ENCODE assay signal across 21 cellular contexts in genomic region chr14:96286251-96286650, GRCh38. TPM values are rescaled to one million over a fixed set of nuclear protein-coding genes. Genes with fewer than 3 reads are reported as not detected.
DNase-seq lines count a peak whose midpoint lies in the region; ATAC-seq, FAIRE-seq and TF ChIP-seq lines count a peak whose summit lies in the region.
"Had no signal": no experiment of that assay in that cellular context is flagged by ENCODE, and none has a peak within 500 bp of the region (broad histone marks: within the 10 kb centered on the region; RNA-seq: fewer than 3 reads in every experiment).

No MANE protein-coding gene starts in this region.

- 70% methylated on average over 1 of the region's 1 CpG for WGBS in liver
- 96% methylated on average over 1 of the region's 1 CpG for WGBS in HepG2 (ENCODE audit: low lambda C conversion rate)
- no CpG with 5 or more reads among the region's 1 CpG for WGBS in trophoblast cell (ENCODE audit: extremely low coverage, insufficient coverage, insufficient read length)

- no peak overlapping the region for H2BK12ac ChIP-seq in trophoblast cell (ENCODE audit: low read length)

- H3K4me3 ChIP-seq in liver (ENCODE audit: low read depth in 1 of 3, low read length in 3 of 3): no peak overlapping the region
- H3K4me3 ChIP-seq in HepG2 (replicated peaks in 1 of 3; ENCODE audit: insufficient read depth in 1 of 3, low read depth in 2 of 3, low read length in 3 of 3): no peak overlapping the region
- no peak overlapping the region for H3K4me3 ChIP-seq in trophoblast cell (ENCODE audit: low read depth, low read length)
- H3K4me3 ChIP-seq: BLaER1 treated with 17β-estradiol and CSF1 and Interleukin-3, amounts not matched to agents 10 nM and 100 nM had no signal

- H3K23ac ChIP-seq in trophoblast cell (ENCODE audit: low read length): no peak overlapping the region

- H3K4me3 Mint-ChIP-seq in activated T-helper 17 cell treated with anti-CD3 and anti-CD28 coated beads, Interleukin-2, amount 50 U/mL, for 72 hours: no peak overlapping the region
- no peak overlapping the region for H3K4me3 Mint-ChIP-seq in activated CD4-positive, alpha-beta T cell treated with anti-CD3 and anti-CD28 coated beads for 36 hours
- H3K4me3 Mint-ChIP-seq: CD8-positive, alpha-beta T cell had no signal

- H2AFZ ChIP-seq in HepG2 (ENCODE audit: low read length): no peak overlapping the region
- no peak overlapping the region for H2AFZ ChIP-seq in trophoblast cell (ENCODE audit: insufficient read depth, low read length, poor library complexity)

- H4K12ac ChIP-seq in trophoblast cell (ENCODE audit: low read depth, low read length): no peak overlapping the region

- peaks cover 78% of the 10 kb centered on the region for H3K36me3 Mint-ChIP-seq in activated T-helper 17 cell treated with anti-CD3 and anti-CD28 coated beads, Interleukin-2, amount 50 U/mL, for 72 hours (ENCODE audit: low read depth)
- H3K36me3 Mint-ChIP-seq in activated CD4-positive, alpha-beta T cell treated with anti-CD3 and anti-CD28 coated beads for 36 hours (ENCODE audit: low read depth): peaks cover 27% of the 10 kb centered on the region

- H3K27me3 Mint-ChIP-seq in activated T-helper 17 cell treated with anti-CD3 and anti-CD28 coated beads, Interleukin-2, amount 50 U/mL, for 72 hours: no peaks in the 10 kb centered on the region
- H3K27me3 Mint-ChIP-seq in activated CD4-positive, alpha-beta T cell treated with anti-CD3 and anti-CD28 coated beads for 36 hours: no peaks in the 10 kb centered on the region

- TF ChIP-seq RAD21 in liver (IDR thresholded peaks at IDR 0.05): no peak
- TF ChIP-seq RAD21 in HepG2 (CRISPR knock-in tag; IDR thresholded peaks at IDR 0.05): no peak

- FAIRE-seq in HepG2 (lab: Jason Lieb, UNC) (no peak), islet of Langerhans (lab: Jason Lieb, UNC) (peak; percentile 51)

- peak overlapping the region; percentile 31 to 74 for H3K9ac ChIP-seq in liver (ENCODE audit: low read depth in 1 of 2, low read length in 2 of 2)
- no peak overlapping the region for H3K9ac ChIP-seq in HepG2 (ENCODE audit: insufficient read depth, low read depth, low read length)
- no peak overlapping the region for H3K9ac ChIP-seq in trophoblast cell (ENCODE audit: low read length)
- H3K9ac ChIP-seq: BLaER1 treated with 17β-estradiol and CSF1 and Interleukin-3, amounts not matched to agents 10 nM and 100 nM had no signal

- H3K79me2 ChIP-seq in HepG2 (ENCODE audit: insufficient read depth, low read length): no peaks in the 10 kb centered on the region
- H3K79me2 ChIP-seq in trophoblast cell (ENCODE audit: control insufficient read depth, insufficient read depth, low read length, poor library complexity): peaks cover 4% of the 10 kb centered on the region

- H3K79me1 ChIP-seq in trophoblast cell (ENCODE audit: low read length): peaks cover 20% of the 10 kb centered on the region

- H3K4me1 ChIP-seq in liver (ENCODE audit: control insufficient read depth in 4 of 4, insufficient read depth in 4 of 4, low read length in 3 of 4) (peaks cover 5 to 40% (median 33%) of the 10 kb centered on the region in 4 donors), HepG2 (ENCODE audit: insufficient read depth, low read length) (peaks cover 11% of the 10 kb centered on the region), trophoblast cell (ENCODE audit: control insufficient read depth in 1 of 2, insufficient read depth in 2 of 2, low read length in 2 of 2) (peaks cover 8 to 12% of the 10 kb centered on the region in 2 experiments)
- H3K4me1 ChIP-seq: BLaER1 treated with 17β-estradiol and CSF1 and Interleukin-3, amounts not matched to agents 10 nM and 100 nM had no signal

- no peaks in the 10 kb centered on the region for H3K9me3 Mint-ChIP-seq in activated T-helper 17 cell treated with anti-CD3 and anti-CD28 coated beads, Interleukin-2, amount 50 U/mL, for 72 hours
- no peaks in the 10 kb centered on the region for H3K9me3 Mint-ChIP-seq in activated CD4-positive, alpha-beta T cell treated with anti-CD3 and anti-CD28 coated beads for 36 hours (ENCODE audit: low read depth)
- H3K9me3 Mint-ChIP-seq: CD8-positive, alpha-beta T cell had no signal

- TF ChIP-seq POLR2A in HepG2 (IDR thresholded peaks at IDR 0.05; ENCODE audit: insufficient read depth in 1 of 2, low read depth in 2 of 2, low read length in 2 of 2) (no peak), erythroblast (IDR thresholded peaks at IDR 0.05; ENCODE audit: low read length) (no peak)

- H4K91ac ChIP-seq in trophoblast cell (ENCODE audit: low read depth, low read length): no peak overlapping the region

- no peak overlapping the region for H2AK5ac ChIP-seq in trophoblast cell (ENCODE audit: low read length)

- TF ChIP-seq CTCF in liver (IDR thresholded peaks at IDR 0.05; ENCODE audit: low read depth, low read length, missing input control) (no peak), HepG2 (CRISPR knock-in tag; IDR thresholded peaks at IDR 0.05) (no peak)

- BruUV-seq in HepG2 (replicated peaks; lab: Mats Ljungman, UMichigan): no TSS peak

- ATAC-seq in HepG2 (no peak), HG02678 (IDR thresholded peaks at IDR 0.05; ENCODE audit: unreplicated experiment) (no peak)
- ATAC-seq in activated T-helper 17 cell treated with anti-CD3 and anti-CD28 coated beads, Interleukin-2, amount 50 U/mL, for 72 hours (replicated peaks): no peak
- ATAC-seq in activated CD4-positive, alpha-beta T cell treated with anti-CD3 and anti-CD28 coated beads for 36 hours: no peak
- ATAC-seq: CD8-positive, alpha-beta T cell; HCT116 had no signal

- H3K27me3 ChIP-seq in liver (ENCODE audit: control insufficient read depth in 4 of 4, insufficient read depth in 4 of 4, low read length in 3 of 4) (no peaks in the 10 kb centered on the region), HepG2 (ENCODE audit: control insufficient read depth in 1 of 2, insufficient read depth in 2 of 2, low read length in 2 of 2) (no peaks in the 10 kb centered on the region), trophoblast cell (ENCODE audit: insufficient read depth, low read length) (no peaks in the 10 kb centered on the region)
- H3K27me3 ChIP-seq: BLaER1 treated with 17β-estradiol and CSF1 and Interleukin-3, amounts not matched to agents 10 nM and 100 nM had no signal

- H3K9me3 ChIP-seq in liver (ENCODE audit: control insufficient read depth in 4 of 4, low read length in 3 of 4) (no peaks in the 10 kb centered on the region), HepG2 (ENCODE audit: low read length) (no peaks in the 10 kb centered on the region), trophoblast cell (ENCODE audit: insufficient read depth, low read depth, low read length) (no peaks in the 10 kb centered on the region)
- H3K9me3 ChIP-seq: BLaER1 treated with 17β-estradiol and CSF1 and Interleukin-3, amounts not matched to agents 10 nM and 100 nM had no signal

- H3K4me2 ChIP-seq in HepG2 (ENCODE audit: low read depth, low read length) (no peak overlapping the region), trophoblast cell (ENCODE audit: low read length) (no peak overlapping the region)
- H3K4me2 ChIP-seq: BLaER1 treated with 17β-estradiol and CSF1 and Interleukin-3, amounts not matched to agents 10 nM and 100 nM had no signal

- H3K27ac ChIP-seq in liver (ENCODE audit: low read depth in 1 of 2, low read length in 2 of 2) (peak overlapping the region; percentile 79 to 87), HepG2 (ENCODE audit: extremely low read length, insufficient read depth, low read length) (no peak overlapping the region), trophoblast cell (ENCODE audit: low read depth, low read length) (peak overlapping the region; percentile 80)
- H3K27ac ChIP-seq: BLaER1 treated with 17β-estradiol and CSF1 and Interleukin-3, amounts not matched to agents 10 nM and 100 nM had no signal

- TF ChIP-seq EP300 in HepG2 (IDR thresholded peaks at IDR 0.05; ENCODE audit: low read depth in 2 of 2, low read length in 2 of 2) (no peak), HepG2 (CRISPR knock-in tag; IDR thresholded peaks at IDR 0.05; ENCODE audit: borderline replicate concordance) (no peak)

- intact Hi-C loops in HepG2 (cut with micrococcal nuclease; ENCODE audit: unreplicated experiment): no loop called here
- intact Hi-C loops in activated CD4-positive, alpha-beta T cell treated with anti-CD3 and anti-CD28 coated beads for 36 hours (cut with DNase I, micrococcal nuclease): no loop called here

- no peak overlapping the region for H4K8ac ChIP-seq in trophoblast cell (ENCODE audit: low read depth, low read length)

- H3K4me1 Mint-ChIP-seq in activated T-helper 17 cell treated with anti-CD3 and anti-CD28 coated beads, Interleukin-2, amount 50 U/mL, for 72 hours: no peaks in the 10 kb centered on the region
- H3K4me1 Mint-ChIP-seq in activated CD4-positive, alpha-beta T cell treated with anti-CD3 and anti-CD28 coated beads for 36 hours: no peaks in the 10 kb centered on the region

- no peak overlapping the region for H2BK5ac ChIP-seq in trophoblast cell (ENCODE audit: low read depth, low read length, poor library complexity)

- no peaks in the 10 kb centered on the region for H4K20me1 ChIP-seq in HepG2 (ENCODE audit: insufficient read depth, low read length)
- H4K20me1 ChIP-seq: BLaER1 treated with 17β-estradiol and CSF1 and Interleukin-3, amounts not matched to agents 10 nM and 100 nM had no signal

- no peak for DNase-seq in HepG2 (ENCODE audit: low spot score)
- DNase-seq in trophoblast cell: peak in 1 of 2 donors; percentile 26
- DNase-seq in erythroblast (lab: John Stamatoyannopoulos, UW): no peak
- DNase-seq in activated CD4-positive, alpha-beta T cell treated with anti-CD3 and anti-CD28 coated beads for 36 hours: no peak
- DNase-seq: Calu3; CD8-positive, alpha-beta T cell; GF-D8; GOT3; KG1; MV-4-11; NCI-H1694 treated with DMSO at 0.1 percent for 48 hours; NK-92 treated with Interleukin-12 subunit alpha and Interleukin-12 subunit beta, amount 100 ng/mL, for 24 hours; SHP77 treated with DMSO at 0.1 percent for 48 hours had no signal

- H2BK120ac ChIP-seq in trophoblast cell (ENCODE audit: insufficient read depth, low read length, poor library complexity): no peak overlapping the region

- CTCF ChIA-PET in HepG2 (lab: Yijun Ruan, JAX; ENCODE audit: low intra/inter-chr PET ratio, low total read pairs): no interaction called here
- CTCF ChIA-PET in activated CD4-positive, alpha-beta T cell treated with anti-CD3 and anti-CD28 coated beads for 36 hours (lab: Charles Lee): interaction anchor here (0.7 to 1.5 kb wide), 5 partner anchors 11 to 187 kb away, joined by 3 to 5 read pairs (median 3); no protein-coding TSS in a partner anchor

- peaks cover 2 to 26% (median 19%) of the 10 kb centered on the region in 4 donors for H3K36me3 ChIP-seq in liver (ENCODE audit: control insufficient read depth in 4 of 4, insufficient read depth in 3 of 4, low read depth in 1 of 4, low read length in 3 of 4)
- H3K36me3 ChIP-seq in HepG2 (replicated peaks in 1 of 2; ENCODE audit: control insufficient read depth in 1 of 2, insufficient read depth in 2 of 2, low read length in 2 of 2): peaks cover 2 to 22% of the 10 kb centered on the region in 2 experiments; a peak in 3 of 5 replicates
- H3K36me3 ChIP-seq in trophoblast cell (ENCODE audit: control insufficient read depth in 1 of 2, insufficient read depth in 2 of 2, low read length in 2 of 2): peaks cover 9 to 17% of the 10 kb centered on the region in 2 experiments

- H3K27ac Mint-ChIP-seq in activated T-helper 17 cell treated with anti-CD3 and anti-CD28 coated beads, Interleukin-2, amount 50 U/mL, for 72 hours: no peak overlapping the region
- no peak overlapping the region for H3K27ac Mint-ChIP-seq in activated CD4-positive, alpha-beta T cell treated with anti-CD3 and anti-CD28 coated beads for 36 hours
- H3K27ac Mint-ChIP-seq: CD8-positive, alpha-beta T cell had no signal

- in situ Hi-C loops in HepG2 (cut with HindIII; ENCODE audit: extremely low pct_ligation_motif_present, low pct_unique_long_range_greater_than_20kb): no loop called here

- no peak overlapping the region for H3K18ac ChIP-seq in trophoblast cell (ENCODE audit: low read length)

- no peak overlapping the region for H3K4ac ChIP-seq in trophoblast cell (ENCODE audit: low read depth, low read length)

- POLR2A ChIA-PET in HepG2 (lab: Yijun Ruan, JAX): no interaction called here
- POLR2A ChIA-PET in activated CD4-positive, alpha-beta T cell treated with anti-CD3 and anti-CD28 coated beads for 36 hours (lab: Charles Lee): no interaction called here

- H3K14ac ChIP-seq in trophoblast cell (ENCODE audit: low read length): no peak overlapping the region

RNA-seq across cellular contexts. Expression of gene BDKRB1, which starts 30.2 kb away (rescaled TPM):
- total RNA-seq in liver (not detected), HepG2 (2016; rRNA removed; fragmentation: Illumina TruSeq; extraction: Trizol) (not detected in 2 replicates)
- polyA plus RNA-seq in liver (not detected), HepG2 (2011; rRNA removed) (0.05 TPM in 1 of 2 replicates, not detected in the other)
- total RNA-seq in HepG2 (2016; cell fraction: cytosol; rRNA removed; fragmentation: Illumina TruSeq; extraction: Trizol; ENCODE audit: low read depth): not detected in 2 replicates
- not detected in 2 replicates for total RNA-seq in HepG2 (2016; cell fraction: insoluble cytoplasmic fraction; rRNA removed; fragmentation: Illumina TruSeq; extraction: Trizol)
- total RNA-seq in HepG2 (2016; cell fraction: membrane; rRNA removed; fragmentation: Illumina TruSeq; extraction: Trizol): not detected in 2 replicates
- not detected in 2 replicates for total RNA-seq in HepG2 (2016; cell fraction: nucleus; rRNA removed; fragmentation: Illumina TruSeq; extraction: Trizol)
- polyA plus RNA-seq in HepG2 (2011; cell fraction: cytosol; rRNA removed): not detected in 2 replicates
- not detected in 2 replicates for polyA plus RNA-seq in HepG2 (2011; cell fraction: nucleus; rRNA removed)
- polyA plus RNA-seq in HepG2 (2012): not detected in 2 replicates
- not detected in 2 replicates for polyA plus RNA-seq in HepG2 (2016; cell fraction: cytosol; fragmentation: Illumina TruSeq; extraction: Trizol; ENCODE audit: low read depth)
- polyA plus RNA-seq in HepG2 (2016; cell fraction: insoluble cytoplasmic fraction; fragmentation: Illumina TruSeq; extraction: Trizol; ENCODE audit: low read depth): not detected in 2 replicates
- not detected in 2 replicates for polyA plus RNA-seq in HepG2 (2016; cell fraction: membrane; fragmentation: Illumina TruSeq; extraction: Trizol; ENCODE audit: low read depth)
- polyA plus RNA-seq in HepG2 (2016; cell fraction: nucleus; fragmentation: Illumina TruSeq; extraction: Trizol; ENCODE audit: insufficient read depth, low read depth): not detected in 2 replicates
- 20.3 TPM in 1 of 2 replicates, not detected in the other for polyA minus RNA-seq in HepG2 (2011; rRNA and poly(A)+ RNA removed; ENCODE audit: low replicate concordance)
- polyA minus RNA-seq in HepG2 (2011; cell fraction: cytosol; rRNA and poly(A)+ RNA removed): 0.62 TPM in 1 of 2 replicates, not detected in the other
- not detected in 2 replicates for polyA minus RNA-seq in HepG2 (2011; cell fraction: nucleus; rRNA and poly(A)+ RNA removed)
- 6.0 and 6.4 TPM in 2 replicates for polyA plus RNA-seq in trophoblast cell (2013)
- total RNA-seq in activated T-helper 17 cell treated with anti-CD3 and anti-CD28 coated beads, Interleukin-2, amount 50 U/mL, for 72 hours: not detected
- total RNA-seq in activated CD4-positive, alpha-beta T cell treated with anti-CD3 and anti-CD28 coated beads for 36 hours: not detected
- total RNA-seq: A673; Calu3; CD8-positive, alpha-beta T cell; NCI-H460 had no signal

Comparison
In these comparisons a context has a peak if more than half of its experiments do, and no peak if none do; other contexts are left out.
1. H3K9ac ChIP-seq: peak in liver (2 of 2); none in HepG2 (single experiment) and trophoblast cell (single experiment).